In genomic region chr6:138404666-138405337, GRCh38 we compare ENCODE assay signal across 9 cellular contexts. TPM values are rescaled to one million over a fixed set of nuclear protein-coding genes. Genes with fewer than 3 reads are reported as not detected.
DNase-seq lines count a peak whose midpoint lies in the region; ATAC-seq and TF ChIP-seq lines count a peak whose summit lies in the region.
"Had no signal": no experiment of that assay in that cellular context is flagged by ENCODE, and none has a peak within 500 bp of the region (broad histone marks: within the 10 kb centered on the region; RNA-seq: fewer than 3 reads in every experiment).

No MANE protein-coding gene starts in this region.

- H3K9me3 ChIP-seq in PC-3 (ENCODE audit: low read length) = no peaks in the 10 kb centered on the region

- H3K79me2 ChIP-seq in PC-3 (ENCODE audit: low read length) = peaks cover 10% of the 10 kb centered on the region

- H3K36me3 ChIP-seq in PC-3 (ENCODE audit: low read depth, low read length) (peaks cover 25% of the 10 kb centered on the region), brain microvascular endothelial cell (replicated peaks) (peaks cover 28% of the 10 kb centered on the region)

- peaks cover 16% of the 10 kb centered on the region for H3K4me1 Mint-ChIP-seq in stimulated activated effector memory CD8-positive, alpha-beta T cell treated with anti-CD3 and anti-CD28 coated beads, Interleukin-12 subunit alpha, Interleukin-12 subunit beta, amount 100 ng/mL, for 72 hours

- no TSS peak for BruUV-seq in PC-3 (replicated peaks; lab: Mats Ljungman, UMichigan)

- peak; percentile 46 for DNase-seq in NCI-H748 (lab: John Stamatoyannopoulos, UW; ENCODE audit: unreplicated experiment)
- no peak for DNase-seq in NCI-H748 treated with DMSO at 0.1 percent for 48 hours (lab: John Stamatoyannopoulos, UW)
- peak; percentile 8 for DNase-seq in PC-3
- no peak for DNase-seq in brain microvascular endothelial cell
- peak; percentile 23 for DNase-seq in iris pigment epithelial cell (ENCODE audit: low read depth)
- DNase-seq in stimulated activated effector memory CD8-positive, alpha-beta T cell treated with anti-CD3 and anti-CD28 coated beads, Interleukin-12 subunit alpha, Interleukin-12 subunit beta, amount 100 ng/mL, for 72 hours (ENCODE audit: low spot score in 2 of 2) = no peak

- CTCF ChIA-PET in PC-3 (lab: Charles Lee) = no interaction called here

- H2AFZ ChIP-seq in PC-3 (ENCODE audit: low read length) = peak overlapping the region; percentile 89

- POLR2A ChIA-PET in PC-3 (lab: Charles Lee; ENCODE audit: unreplicated experiment) = no interaction called here

- H3K4me3 ChIP-seq in PC-3 (ENCODE audit: low read length) (peak overlapping the region; percentile 95), brain microvascular endothelial cell (ENCODE audit: low read depth, low read length) (peak overlapping the region; percentile 78)

- H3F3A ChIP-seq in PC-3 (ENCODE audit: low read length, unreplicated experiment) = no peaks in the 10 kb centered on the region

- H3K9ac ChIP-seq in PC-3 (ENCODE audit: low read length) = peak overlapping the region; percentile 92

- H3K27ac ChIP-seq in PC-3 (ENCODE audit: low read length) (peak overlapping the region; percentile 45), brain microvascular endothelial cell (no peak overlapping the region)

- intact Hi-C loops in PC-3 (cut with micrococcal nuclease) = loop anchor here (5.0 kb wide), 1 partner anchor 243 kb away; the partner anchor contains the start of gene ARFGEF3

- peak overlapping the region; percentile 54 for H3K27ac Mint-ChIP-seq in stimulated activated effector memory CD8-positive, alpha-beta T cell treated with anti-CD3 and anti-CD28 coated beads, Interleukin-12 subunit alpha, Interleukin-12 subunit beta, amount 100 ng/mL, for 72 hours

- no peaks in the 10 kb centered on the region for H3K9me2 ChIP-seq in PC-3 (replicated peaks; ENCODE audit: low read length)

- H3K9me3 Mint-ChIP-seq in stimulated activated effector memory CD8-positive, alpha-beta T cell treated with anti-CD3 and anti-CD28 coated beads, Interleukin-12 subunit alpha, Interleukin-12 subunit beta, amount 100 ng/mL, for 72 hours = no peaks in the 10 kb centered on the region

- no peak for TF ChIP-seq CTCF in PC-3 (conservative IDR thresholded peaks at IDR 0.05; ENCODE audit: low read depth, low read length)
- no peak for TF ChIP-seq CTCF in brain microvascular endothelial cell (IDR thresholded peaks at IDR 0.05; ENCODE audit: low read depth, low read length, missing control alignments)

- H3K4me3 Mint-ChIP-seq in stimulated activated effector memory CD8-positive, alpha-beta T cell treated with anti-CD3 and anti-CD28 coated beads, Interleukin-12 subunit alpha, Interleukin-12 subunit beta, amount 100 ng/mL, for 72 hours = peak overlapping the region; percentile 73

- no peaks in the 10 kb centered on the region for H4K20me1 ChIP-seq in PC-3 (ENCODE audit: low read length)

- no peaks in the 10 kb centered on the region for H3K27me3 ChIP-seq in PC-3 (ENCODE audit: low read length)
- no peaks in the 10 kb centered on the region for H3K27me3 ChIP-seq in brain microvascular endothelial cell (replicated peaks)

- H3K4me1 ChIP-seq in PC-3 (ENCODE audit: insufficient read depth, low read length) = peaks cover 22% of the 10 kb centered on the region; the same call in 1 of the 2 replicates

- peak; percentile 6 for ATAC-seq in PC-3
- peak; percentile 9 for ATAC-seq in stimulated activated effector memory CD8-positive, alpha-beta T cell treated with anti-CD3 and anti-CD28 coated beads, Interleukin-12 subunit alpha, Interleukin-12 subunit beta, amount 100 ng/mL, for 72 hours
- ATAC-seq in HG03342 (IDR thresholded peaks at IDR 0.05; ENCODE audit: unreplicated experiment) = no peak
- ATAC-seq in HG02973 (IDR thresholded peaks at IDR 0.05; ENCODE audit: unreplicated experiment) = no peak

- in situ Hi-C loops in brain microvascular endothelial cell (cut with HindIII; ENCODE audit: low pct_ligation_motif_present, low sequenced_read_pairs) = no loop called here

- peaks cover 39% of the 10 kb centered on the region for H3K36me3 Mint-ChIP-seq in stimulated activated effector memory CD8-positive, alpha-beta T cell treated with anti-CD3 and anti-CD28 coated beads, Interleukin-12 subunit alpha, Interleukin-12 subunit beta, amount 100 ng/mL, for 72 hours

- H3K4me2 ChIP-seq in PC-3 (ENCODE audit: low read length) = peak overlapping the region; percentile 83

RNA-seq across cellular contexts. Expression of gene HEBP2, which starts 0.8 kb away (rescaled TPM):
- 58.9 and 74.6 TPM in 2 replicates for total RNA-seq in PC-3 (2014; rRNA removed)

RNA-seq across cellular contexts. Expression of gene SMIM28, which starts 27.1 kb away (rescaled TPM):
- not detected in 2 replicates for total RNA-seq in PC-3 (2014; rRNA removed)
- total RNA-seq: Daoy had no signal

Comparison
In these comparisons a context has a peak if more than half of its experiments do, and no peak if none do; other contexts are left out.
1. DNase-seq: peak in NCI-H748 (single experiment), PC-3 (single experiment) and iris pigment epithelial cell (single experiment); none in NCI-H748 treated with DMSO at 0.1 percent for 48 hours (single experiment), brain microvascular endothelial cell (single experiment) and stimulated activated effector memory CD8-positive, alpha-beta T cell treated with anti-CD3 and anti-CD28 coated beads, Interleukin-12 subunit alpha, Interleukin-12 subunit beta, amount 100 ng/mL, for 72 hours (0 of 2).
2. ATAC-seq: peak in PC-3 (single experiment) and stimulated activated effector memory CD8-positive, alpha-beta T cell treated with anti-CD3 and anti-CD28 coated beads, Interleukin-12 subunit alpha, Interleukin-12 subunit beta, amount 100 ng/mL, for 72 hours (single experiment); none in HG03342 (single experiment) and HG02973 (single experiment).